8 cellular contexts compared by ENCODE assay signal in the genomic region with DNA sequence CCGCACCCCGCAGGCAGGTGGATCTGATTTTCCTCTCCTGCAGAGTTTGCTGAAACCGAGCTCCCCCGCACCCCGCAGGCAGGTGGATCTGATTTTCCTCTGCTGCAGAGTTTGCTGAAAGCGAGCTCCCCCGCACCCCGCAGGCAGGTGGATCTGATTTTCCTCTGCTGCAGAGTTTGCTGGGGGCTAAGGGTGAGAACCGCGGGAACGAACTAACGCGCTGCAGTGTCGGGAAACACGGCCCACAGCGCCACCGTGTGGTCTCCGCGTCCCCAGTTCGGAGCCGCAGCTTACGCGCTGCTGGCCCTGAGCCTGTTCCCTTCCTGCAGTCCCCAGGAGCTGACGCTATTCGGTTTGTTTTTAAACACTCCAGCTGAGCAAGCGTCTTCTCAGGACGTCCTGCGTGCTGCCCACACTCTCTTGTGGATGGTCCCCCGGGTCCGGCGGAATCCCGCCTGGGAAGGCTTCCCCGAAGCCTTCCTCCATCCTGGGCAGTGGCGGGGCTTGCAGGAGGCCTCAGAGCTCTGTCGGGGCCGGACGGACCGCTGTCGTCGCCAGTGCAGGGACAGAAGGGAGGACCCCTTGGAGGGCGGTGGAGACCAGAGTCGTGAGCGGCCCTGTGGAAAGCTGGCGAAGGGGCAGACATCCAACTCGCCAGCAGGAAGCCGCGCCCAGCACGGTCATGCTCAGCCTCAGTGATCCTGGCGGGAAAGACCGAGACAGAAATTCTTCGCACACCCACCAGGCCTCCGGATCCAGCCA.
DNase-seq lines count a peak whose midpoint lies in the region; ATAC-seq and TF ChIP-seq lines count a peak whose summit lies in the region.

No MANE protein-coding gene starts in this region.

- intact Hi-C loops in CD8-positive, alpha-beta T cell (cut with DNase I, micrococcal nuclease) = loop anchor here (1.0 to 10.0 kb wide), 8 partner anchors 122 to 722 kb away; partner anchors contain the start of gene LPCAT1 (in 1 of the 2)
- intact Hi-C loops in Panc1 (cut with micrococcal nuclease; ENCODE audit: unreplicated experiment) = loop anchor here (10.0 kb wide), 2 partner anchors 50 to 470 kb away; no protein-coding TSS in a partner anchor
- intact Hi-C loops in activated T-helper 1 cell treated with anti-CD3 and anti-CD28 coated beads, Interleukin-12 subunit alpha, Interleukin-12 subunit beta, Interleukin-2, Interleukin-4 antibody, amounts not matched to agents 30 ng/mL and 10 ng/mL and 1 ng/mL, durations not matched to agents 14 hours and 24 hours and 36 hours (cut with micrococcal nuclease) = loop anchor here (1.0 to 10.0 kb wide), 4 partner anchors 53 to 720 kb away; no protein-coding TSS in a partner anchor

- POLR2A ChIA-PET in CD8-positive, alpha-beta T cell (lab: Charles Lee) = interaction anchor here (0.8 to 1.5 kb wide), 5 partner anchors 11 to 477 kb away, joined by 3 to 5 read pairs (median 3); no protein-coding TSS in a partner anchor
- POLR2A ChIA-PET in Panc1 (lab: Charles Lee) = no interaction called here

- peak; percentile 87 for TF ChIP-seq CTCF in CD8-positive, alpha-beta T cell (IDR thresholded peaks at IDR 0.05)
- TF ChIP-seq CTCF in Panc1 (IDR thresholded peaks at IDR 0.05) (peak; percentile 86), fibroblast of pulmonary artery (IDR thresholded peaks at IDR 0.05; ENCODE audit: low read length, missing control alignments) (peak; percentile 82), nephron progenitor cell (IDR thresholded peaks at IDR 0.05) (peak; percentile 77)

- H3K36me3 ChIP-seq in CD8-positive, alpha-beta T cell (ENCODE audit: insufficient read depth, low read length) = no peaks in the 10 kb centered on the region
- H3K36me3 ChIP-seq in Panc1 (ENCODE audit: control insufficient read depth, insufficient read depth, low read length) = no peaks in the 10 kb centered on the region

- peak; percentile 81 for ATAC-seq in CD8-positive, alpha-beta T cell
- ATAC-seq in GM21360 (IDR thresholded peaks at IDR 0.05; ENCODE audit: unreplicated experiment) = peak; percentile 88
- ATAC-seq in Panc1 = peak; percentile 92
- ATAC-seq in stimulated activated naive B cell treated with anti-CD40 and anti-IgM and Interleukin-4, amounts not matched to agents 10 μg/mL and 1 μg/mL and 100 μg/mL, for 72 hours (replicated peaks) = peak; percentile 88

- peaks cover 17% of the 10 kb centered on the region for H3K27me3 ChIP-seq in CD8-positive, alpha-beta T cell (ENCODE audit: insufficient read depth, low read length)
- peaks cover 8% of the 10 kb centered on the region for H3K27me3 ChIP-seq in Panc1 (ENCODE audit: control insufficient read depth, insufficient read depth, low read length)

- peaks cover 13% of the 10 kb centered on the region for H3K4me1 Mint-ChIP-seq in CD8-positive, alpha-beta T cell (ENCODE audit: low read depth)
- peaks cover 8% of the 10 kb centered on the region for H3K4me1 Mint-ChIP-seq in activated T-helper 1 cell treated with anti-CD3 and anti-CD28 coated beads, Interleukin-12 subunit alpha, Interleukin-12 subunit beta, Interleukin-2, Interleukin-4 antibody, amounts not matched to agents 30 ng/mL and 10 ng/mL and 1 ng/mL, durations not matched to agents 14 hours and 24 hours and 36 hours (ENCODE audit: low read depth)
- peaks cover 23% of the 10 kb centered on the region for H3K4me1 Mint-ChIP-seq in nephron progenitor cell
- H3K4me1 Mint-ChIP-seq in stimulated activated naive B cell treated with anti-CD40 and anti-IgM and Interleukin-4, amounts not matched to agents 10 μg/mL and 1 μg/mL and 100 μg/mL, for 72 hours = peaks cover 6 to 26% of the 10 kb centered on the region in 2 donors

- H3K4me3 Mint-ChIP-seq in CD8-positive, alpha-beta T cell = peak overlapping the region; percentile 43
- no peak overlapping the region for H3K4me3 Mint-ChIP-seq in activated T-helper 1 cell treated with anti-CD3 and anti-CD28 coated beads, Interleukin-12 subunit alpha, Interleukin-12 subunit beta, Interleukin-2, Interleukin-4 antibody, amounts not matched to agents 30 ng/mL and 10 ng/mL and 1 ng/mL, durations not matched to agents 14 hours and 24 hours and 36 hours
- peak overlapping the region; percentile 64 for H3K4me3 Mint-ChIP-seq in nephron progenitor cell
- peak overlapping the region; percentile 29 to 44 for H3K4me3 Mint-ChIP-seq in stimulated activated naive B cell treated with anti-CD40 and anti-IgM and Interleukin-4, amounts not matched to agents 10 μg/mL and 1 μg/mL and 100 μg/mL, for 72 hours

- in situ Hi-C loops in Panc1 (cut with HindIII; ENCODE audit: low pct_unique_long_range_greater_than_20kb, low sequenced_read_pairs) = no loop called here

- H3K4me1 ChIP-seq in CD8-positive, alpha-beta T cell (ENCODE audit: insufficient read depth, low read length) = peaks cover 17% of the 10 kb centered on the region
- H3K4me1 ChIP-seq in Panc1 (ENCODE audit: control insufficient read depth, insufficient read depth, low read length) = peaks cover 6% of the 10 kb centered on the region

- peak; percentile 64 to 89 (median 76) for DNase-seq in CD8-positive, alpha-beta T cell
- peak; percentile 76 for DNase-seq in Jurkat, Clone E6-1 (ENCODE audit: low read depth, low spot score)
- DNase-seq in Panc1 (ENCODE audit: low read depth, low spot score) = peak; percentile 66
- peak; percentile 63 for DNase-seq in activated T-helper 1 cell treated with anti-CD3 and anti-CD28 coated beads, Interleukin-12 subunit alpha, Interleukin-12 subunit beta, Interleukin-2, Interleukin-4 antibody, amounts not matched to agents 30 ng/mL and 10 ng/mL and 1 ng/mL, durations not matched to agents 14 hours and 24 hours and 36 hours (ENCODE audit: low spot score)
- DNase-seq in fibroblast of pulmonary artery (ENCODE audit: low read depth) = peak; percentile 92
- DNase-seq in nephron progenitor cell = peak; percentile 90
- DNase-seq in stimulated activated naive B cell treated with anti-CD40 and anti-IgM and Interleukin-4, amounts not matched to agents 10 μg/mL and 1 μg/mL and 100 μg/mL, for 72 hours = peak; percentile 63

- H3K9me3 ChIP-seq in CD8-positive, alpha-beta T cell (ENCODE audit: low read length) = no peaks in the 10 kb centered on the region
- no peaks in the 10 kb centered on the region for H3K9me3 ChIP-seq in Panc1 (ENCODE audit: control insufficient read depth, insufficient read depth, low read depth, low read length)

- peaks cover 38% of the 10 kb centered on the region for H3K27me3 Mint-ChIP-seq in CD8-positive, alpha-beta T cell (ENCODE audit: low read depth)
- peaks cover 42% of the 10 kb centered on the region for H3K27me3 Mint-ChIP-seq in activated T-helper 1 cell treated with anti-CD3 and anti-CD28 coated beads, Interleukin-12 subunit alpha, Interleukin-12 subunit beta, Interleukin-2, Interleukin-4 antibody, amounts not matched to agents 30 ng/mL and 10 ng/mL and 1 ng/mL, durations not matched to agents 14 hours and 24 hours and 36 hours (ENCODE audit: insufficient read depth)
- peaks cover 75% of the 10 kb centered on the region for H3K27me3 Mint-ChIP-seq in nephron progenitor cell (ENCODE audit: low read depth, poor library complexity)
- peaks cover 24 to 44% of the 10 kb centered on the region in 2 donors for H3K27me3 Mint-ChIP-seq in stimulated activated naive B cell treated with anti-CD40 and anti-IgM and Interleukin-4, amounts not matched to agents 10 μg/mL and 1 μg/mL and 100 μg/mL, for 72 hours

- no peak overlapping the region for H3K27ac Mint-ChIP-seq in CD8-positive, alpha-beta T cell
- H3K27ac Mint-ChIP-seq in activated T-helper 1 cell treated with anti-CD3 and anti-CD28 coated beads, Interleukin-12 subunit alpha, Interleukin-12 subunit beta, Interleukin-2, Interleukin-4 antibody, amounts not matched to agents 30 ng/mL and 10 ng/mL and 1 ng/mL, durations not matched to agents 14 hours and 24 hours and 36 hours = no peak overlapping the region
- no peak overlapping the region for H3K27ac Mint-ChIP-seq in nephron progenitor cell
- no peak overlapping the region for H3K27ac Mint-ChIP-seq in stimulated activated naive B cell treated with anti-CD40 and anti-IgM and Interleukin-4, amounts not matched to agents 10 μg/mL and 1 μg/mL and 100 μg/mL, for 72 hours

- CTCF ChIA-PET in CD8-positive, alpha-beta T cell (lab: Charles Lee) = interaction anchor here (0.5 to 4.0 kb wide), 53 partner anchors 10 to 728 kb away, joined by 3 to 46 read pairs (median 4); partner anchors contain the start of gene LPCAT1
- CTCF ChIA-PET in Panc1 (lab: Charles Lee) = interaction anchor here (0.6 to 1.2 kb wide), 8 partner anchors 39 to 472 kb away, joined by 3 to 18 read pairs (median 3); no protein-coding TSS in a partner anchor

- H3K36me3 Mint-ChIP-seq in CD8-positive, alpha-beta T cell = no peaks in the 10 kb centered on the region
- H3K36me3 Mint-ChIP-seq in activated T-helper 1 cell treated with anti-CD3 and anti-CD28 coated beads, Interleukin-12 subunit alpha, Interleukin-12 subunit beta, Interleukin-2, Interleukin-4 antibody, amounts not matched to agents 30 ng/mL and 10 ng/mL and 1 ng/mL, durations not matched to agents 14 hours and 24 hours and 36 hours (ENCODE audit: low read depth) = no peaks in the 10 kb centered on the region
- H3K36me3 Mint-ChIP-seq in nephron progenitor cell (ENCODE audit: low read depth) = no peaks in the 10 kb centered on the region
- H3K36me3 Mint-ChIP-seq in stimulated activated naive B cell treated with anti-CD40 and anti-IgM and Interleukin-4, amounts not matched to agents 10 μg/mL and 1 μg/mL and 100 μg/mL, for 72 hours = no peaks in the 10 kb centered on the region

- no TSS peak for BruUV-seq in Panc1 (replicated peaks; lab: Mats Ljungman, UMichigan)

- no peaks in the 10 kb centered on the region for H3K9me3 Mint-ChIP-seq in CD8-positive, alpha-beta T cell
- H3K9me3 Mint-ChIP-seq in activated T-helper 1 cell treated with anti-CD3 and anti-CD28 coated beads, Interleukin-12 subunit alpha, Interleukin-12 subunit beta, Interleukin-2, Interleukin-4 antibody, amounts not matched to agents 30 ng/mL and 10 ng/mL and 1 ng/mL, durations not matched to agents 14 hours and 24 hours and 36 hours = no peaks in the 10 kb centered on the region
- peaks cover 5% of the 10 kb centered on the region for H3K9me3 Mint-ChIP-seq in nephron progenitor cell
- H3K9me3 Mint-ChIP-seq in stimulated activated naive B cell treated with anti-CD40 and anti-IgM and Interleukin-4, amounts not matched to agents 10 μg/mL and 1 μg/mL and 100 μg/mL, for 72 hours = no peaks in the 10 kb centered on the region

- no peak overlapping the region for H3K27ac ChIP-seq in CD8-positive, alpha-beta T cell (ENCODE audit: low read depth, low read length)
- no peak overlapping the region for H3K27ac ChIP-seq in Panc1 (ENCODE audit: low read length)

- H3K4me3 ChIP-seq in CD8-positive, alpha-beta T cell (ENCODE audit: low read depth, low read length) = no peak overlapping the region
- H3K4me3 ChIP-seq in Jurkat, Clone E6-1 (ENCODE audit: low read length) = no peak overlapping the region
- H3K4me3 ChIP-seq in Panc1 (ENCODE audit: low read depth in 2 of 2, low read length in 2 of 2) (peak overlapping the region in 1 of 2 experiments; percentile 32; a peak in 1 of 4 replicates), fibroblast of pulmonary artery (replicated peaks; ENCODE audit: low read depth, low read length) (peak overlapping the region; percentile 42)
